13 cellular contexts compared by ENCODE assay signal in the genomic region with DNA sequence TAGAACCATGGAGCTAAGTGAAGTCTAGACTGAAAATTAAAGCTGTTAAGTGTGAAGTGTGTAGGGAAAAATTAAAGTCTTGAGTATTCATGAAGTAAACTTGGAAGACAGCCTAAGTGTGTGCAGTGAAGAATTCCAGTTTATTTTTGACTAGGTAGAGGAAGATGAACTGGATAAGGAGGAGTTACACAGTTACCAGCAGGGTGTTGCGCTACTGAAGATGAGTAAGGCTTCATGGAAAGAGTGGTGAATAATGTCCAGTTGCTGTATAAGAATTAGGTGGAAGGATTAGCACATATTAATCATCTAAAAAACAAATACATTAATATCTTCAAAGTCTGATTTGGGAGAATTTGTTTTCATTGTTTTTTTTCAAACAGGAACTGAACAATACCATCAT. TPM values are rescaled to one million over a fixed set of nuclear protein-coding genes. Genes with fewer than 3 reads are reported as not detected.
A peak's percentile ranks its signal among the peaks of the same experiment; 100 is the strongest.
DNase-seq lines count a peak whose midpoint lies in the region; ATAC-seq and TF ChIP-seq lines count a peak whose summit lies in the region.
"Had no signal": no experiment of that assay in that cellular context is flagged by ENCODE, and none has a peak within 500 bp of the region (broad histone marks: within the 10 kb centered on the region; RNA-seq: fewer than 3 reads in every experiment).

No MANE protein-coding gene starts in this region.

- no peak overlapping the region for H3K27ac ChIP-seq in breast epithelium
- H3K27ac ChIP-seq: prostate gland had no signal

- no TSS peak for BruUV-seq in MCF 10A (replicated peaks; lab: Mats Ljungman, UMichigan)

- peak; percentile 49 for DNase-seq in MCF 10A (ENCODE audit: unreplicated experiment)
- DNase-seq in breast epithelium (ENCODE audit: low spot score in 2 of 2), result no peak
- DNase-seq in activated B cell treated with CpG ODN at 0.5 μM for 24 hours, result no peak
- DNase-seq in glomerular visceral epithelial cell (ENCODE audit: extremely low spot score), result peak; percentile 8
- DNase-seq in stimulated activated naive B cell treated with anti-CD40 and anti-IgM and Interleukin-4, amounts not matched to agents 10 μg/mL and 1 μg/mL and 100 μg/mL, for 72 hours, result no peak
- DNase-seq in ecto neural progenitor cell (ENCODE audit: low spot score), result no peak
- DNase-seq in NCI-H82 (lab: John Stamatoyannopoulos, UW), result no peak
- no peak for DNase-seq in KG1 (lab: John Stamatoyannopoulos, UW)
- DNase-seq: activated CD8-positive, alpha-beta memory T cell treated with anti-CD3 and anti-CD28 coated beads, Interleukin-2, amount 50 U/mL, for 4 hours; NCI-H524 treated with DMSO at 0.1 percent for 48 hours; stimulated activated CD4-positive, alpha-beta T cell treated with anti-CD3 and anti-CD28 coated beads, Interleukin-4, amount 100 ng/mL, for 1 hour had no signal

- H3K27me3 ChIP-seq in breast epithelium, result no peaks in the 10 kb centered on the region

- H3K27ac Mint-ChIP-seq in MCF 10A (ENCODE audit: low read depth, unreplicated experiment) (peak overlapping the region; percentile 5), activated B cell treated with CpG ODN at 0.5 μM for 24 hours (peak overlapping the region; percentile 96)
- peak overlapping the region; percentile 98 for H3K27ac Mint-ChIP-seq in stimulated activated naive B cell treated with anti-CD40 and anti-IgM and Interleukin-4, amounts not matched to agents 10 μg/mL and 1 μg/mL and 100 μg/mL, for 72 hours

- CTCF ChIA-PET in MCF 10A (lab: Yijun Ruan, JAX) (interaction anchor here (0.7 kb wide), 1 partner anchor 70 kb away, joined by 3 read pairs; no protein-coding TSS in a partner anchor), activated B cell treated with CpG ODN at 0.5 μM for 24 hours (lab: Charles Lee) (interaction anchor here (1.1 to 1.3 kb wide), 5 partner anchors 80 to 166 kb away, joined by 3 to 5 read pairs (median 3); no protein-coding TSS in a partner anchor)

- peaks cover 0 to 15% of the 10 kb centered on the region in 2 donors for H3K4me1 ChIP-seq in breast epithelium
- H3K4me1 ChIP-seq: prostate gland had no signal

- TF ChIP-seq POLR2A in breast epithelium (IDR thresholded peaks at IDR 0.05), result no peak

- peaks cover 29% of the 10 kb centered on the region for H3K36me3 Mint-ChIP-seq in MCF 10A (ENCODE audit: insufficient read depth, unreplicated experiment)
- H3K36me3 Mint-ChIP-seq in activated B cell treated with CpG ODN at 0.5 μM for 24 hours (ENCODE audit: low read depth), result peaks cover 13% of the 10 kb centered on the region
- H3K36me3 Mint-ChIP-seq in stimulated activated naive B cell treated with anti-CD40 and anti-IgM and Interleukin-4, amounts not matched to agents 10 μg/mL and 1 μg/mL and 100 μg/mL, for 72 hours, result peaks cover 4 to 7% of the 10 kb centered on the region in 2 donors

- TF ChIP-seq CTCF in MCF 10A (IDR thresholded peaks at IDR 0.05; ENCODE audit: unreplicated experiment), result no peak
- TF ChIP-seq CTCF in breast epithelium (IDR thresholded peaks at IDR 0.05), result no peak
- no peak for TF ChIP-seq CTCF in activated B cell treated with CpG ODN at 0.5 μM for 24 hours (IDR thresholded peaks at IDR 0.05)

- intact Hi-C loops in MCF 10A (cut with micrococcal nuclease) (no loop called here), breast epithelium (cut with DNase I; ENCODE audit: low total_unique reads) (no loop called here), activated B cell treated with CpG ODN at 0.5 μM for 24 hours (cut with micrococcal nuclease) (no loop called here)

- POLR2A ChIA-PET in MCF 10A (lab: Yijun Ruan, JAX) (interaction anchor here (1.6 to 2.6 kb wide), 2 partner anchors 9 to 13 kb away, joined by 4 to 9 read pairs; no protein-coding TSS in a partner anchor), activated B cell treated with CpG ODN at 0.5 μM for 24 hours (lab: Charles Lee) (interaction anchor here (0.6 to 3.5 kb wide), 7 partner anchors 16 to 1986 kb away, joined by 3 to 64 read pairs (median 5); no protein-coding TSS in a partner anchor)

- no peak overlapping the region for H3K4me3 ChIP-seq in breast epithelium
- H3K4me3 ChIP-seq: HAP-1, prostate gland had no signal

- H3K4me1 Mint-ChIP-seq in MCF 10A (ENCODE audit: insufficient read depth, unreplicated experiment), result peaks cover 32% of the 10 kb centered on the region
- H3K4me1 Mint-ChIP-seq in activated B cell treated with CpG ODN at 0.5 μM for 24 hours, result peaks cover 60% of the 10 kb centered on the region
- peaks cover 26 to 44% of the 10 kb centered on the region in 2 donors for H3K4me1 Mint-ChIP-seq in stimulated activated naive B cell treated with anti-CD40 and anti-IgM and Interleukin-4, amounts not matched to agents 10 μg/mL and 1 μg/mL and 100 μg/mL, for 72 hours

- no peak for ATAC-seq in activated B cell treated with CpG ODN at 0.5 μM for 24 hours (ENCODE audit: low read depth)
- ATAC-seq in stimulated activated naive B cell treated with anti-CD40 and anti-IgM and Interleukin-4, amounts not matched to agents 10 μg/mL and 1 μg/mL and 100 μg/mL, for 72 hours (replicated peaks), result no peak

- no peaks in the 10 kb centered on the region for H3K9me3 ChIP-seq in breast epithelium
- H3K9me3 ChIP-seq: HAP-1, prostate gland had no signal

- no peaks in the 10 kb centered on the region for H3K36me3 ChIP-seq in breast epithelium
- H3K36me3 ChIP-seq: HAP-1, prostate gland had no signal

- H3K9me3 Mint-ChIP-seq in MCF 10A (ENCODE audit: unreplicated experiment), result no peaks in the 10 kb centered on the region
- peaks cover 3% of the 10 kb centered on the region for H3K9me3 Mint-ChIP-seq in activated B cell treated with CpG ODN at 0.5 μM for 24 hours
- H3K9me3 Mint-ChIP-seq in stimulated activated naive B cell treated with anti-CD40 and anti-IgM and Interleukin-4, amounts not matched to agents 10 μg/mL and 1 μg/mL and 100 μg/mL, for 72 hours, result peaks cover 3 to 5% of the 10 kb centered on the region in 2 donors

- H3K4me3 Mint-ChIP-seq in MCF 10A (ENCODE audit: unreplicated experiment), result no peak overlapping the region
- no peak overlapping the region for H3K4me3 Mint-ChIP-seq in activated B cell treated with CpG ODN at 0.5 μM for 24 hours
- H3K4me3 Mint-ChIP-seq in stimulated activated naive B cell treated with anti-CD40 and anti-IgM and Interleukin-4, amounts not matched to agents 10 μg/mL and 1 μg/mL and 100 μg/mL, for 72 hours, result no peak overlapping the region

- H3K27me3 Mint-ChIP-seq in MCF 10A (ENCODE audit: insufficient read depth, unreplicated experiment) (no peaks in the 10 kb centered on the region), activated B cell treated with CpG ODN at 0.5 μM for 24 hours (no peaks in the 10 kb centered on the region)
- no peaks in the 10 kb centered on the region for H3K27me3 Mint-ChIP-seq in stimulated activated naive B cell treated with anti-CD40 and anti-IgM and Interleukin-4, amounts not matched to agents 10 μg/mL and 1 μg/mL and 100 μg/mL, for 72 hours

RNA-seq across cellular contexts. Expression of a gene that starts 5.8 kb away (rescaled TPM):
- 50.8 and 54.7 TPM in 2 replicates for total RNA-seq in MCF 10A (2022)
- total RNA-seq in breast epithelium, result 100 to 1,000 TPM in 2 of 3 donors, 10 to 100 TPM in 1; 67.5 to 114 (median 102) TPM
- 65.2 and 77.5 TPM in 2 replicates for total RNA-seq in activated B cell treated with CpG ODN at 0.5 μM for 24 hours

Comparison
In these comparisons a context has a peak if more than half of its experiments do, and no peak if none do; other contexts are left out.
1. DNase-seq: peak in MCF 10A (single experiment) and glomerular visceral epithelial cell (single experiment); none in breast epithelium (0 of 2), activated B cell treated with CpG ODN at 0.5 μM for 24 hours (single experiment), stimulated activated naive B cell treated with anti-CD40 and anti-IgM and Interleukin-4, amounts not matched to agents 10 μg/mL and 1 μg/mL and 100 μg/mL, for 72 hours (single experiment), ecto neural progenitor cell (single experiment), NCI-H82 (single experiment) and KG1 (single experiment).
2. H3K27ac Mint-ChIP-seq: peak in every context shown above with its lines; median percentile 98 in stimulated activated naive B cell treated with anti-CD40 and anti-IgM and Interleukin-4, amounts not matched to agents 10 μg/mL and 1 μg/mL and 100 μg/mL, for 72 hours; 96 in activated B cell treated with CpG ODN at 0.5 μM for 24 hours; 5 in MCF 10A.